Comparison of ENCODE assay signal across 14 cellular contexts in the genomic region with DNA sequence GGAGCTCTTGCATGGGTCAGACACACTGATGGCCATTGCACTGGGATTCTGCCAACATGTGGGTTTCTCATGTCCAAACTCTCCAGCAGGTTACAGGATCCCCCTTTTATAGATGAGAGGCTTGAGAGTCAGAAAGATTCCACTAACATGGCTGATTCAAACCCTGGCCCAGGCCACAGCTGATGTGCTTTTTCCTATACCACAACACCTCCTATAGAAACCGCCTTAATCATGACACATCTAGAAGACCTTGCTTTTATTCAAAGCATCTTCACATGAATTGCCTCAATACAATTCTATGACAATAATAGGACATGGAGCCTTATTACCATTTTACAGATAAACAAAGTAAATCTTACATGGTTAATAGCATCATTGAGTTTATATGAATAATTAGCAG.
A peak's percentile ranks its signal among the peaks of the same experiment; 100 is the strongest.
DNase-seq lines count a peak whose midpoint lies in the region; ATAC-seq lines count a peak whose summit lies in the region.
"Had no signal": no experiment of that assay in that cellular context is flagged by ENCODE, and none has a peak within 500 bp of the region (broad histone marks: within the 10 kb centered on the region; RNA-seq: fewer than 3 reads in every experiment).

No MANE protein-coding gene starts in this region.

- intact Hi-C loops in activated CD4-positive, alpha-beta T cell treated with anti-CD3 and anti-CD28 coated beads for 36 hours (cut with DNase I, micrococcal nuclease), result no loop called here

- CTCF ChIA-PET in activated CD4-positive, alpha-beta T cell treated with anti-CD3 and anti-CD28 coated beads for 36 hours (lab: Charles Lee), result no interaction called here
- CTCF ChIA-PET in activated naive CD4-positive, alpha-beta T cell treated with anti-CD3 and anti-CD28 coated beads, Interleukin-2, amount 10 ng/mL, durations not matched to agents 7 days and 5 days (lab: Charles Lee), result no interaction called here

- no peaks in the 10 kb centered on the region for H3K9me3 Mint-ChIP-seq in activated CD4-positive, alpha-beta T cell treated with anti-CD3 and anti-CD28 coated beads for 36 hours (ENCODE audit: low read depth)
- H3K9me3 Mint-ChIP-seq in activated T-cell treated with anti-CD3 and anti-CD28 coated beads, Interleukin-2, amount 50 U/mL, for 72 hours, result peaks cover 0 to 2% of the 10 kb centered on the region in 2 donors
- no peaks in the 10 kb centered on the region for H3K9me3 Mint-ChIP-seq in activated T-cell treated with anti-CD3 and anti-CD28 coated beads, Interleukin-2, amount 50 U/mL, for 24 hours
- no peaks in the 10 kb centered on the region for H3K9me3 Mint-ChIP-seq in activated T-helper 17 cell treated with anti-CD3 and anti-CD28 coated beads, Interleukin-2, amount 50 U/mL, for 72 hours
- no peaks in the 10 kb centered on the region for H3K9me3 Mint-ChIP-seq in activated naive CD4-positive, alpha-beta T cell treated with anti-CD3 and anti-CD28 coated beads, Interleukin-2, amount 10 ng/mL, durations not matched to agents 7 days and 5 days
- H3K9me3 Mint-ChIP-seq: CD8-positive, alpha-beta T cell had no signal

- H3K4me1 Mint-ChIP-seq in activated CD4-positive, alpha-beta T cell treated with anti-CD3 and anti-CD28 coated beads for 36 hours, result peaks cover 7% of the 10 kb centered on the region
- peaks cover 12% of the 10 kb centered on the region for H3K4me1 Mint-ChIP-seq in activated T-cell treated with anti-CD3 and anti-CD28 coated beads, Interleukin-2, amount 50 U/mL, for 72 hours (ENCODE audit: low read depth)
- H3K4me1 Mint-ChIP-seq in activated T-cell treated with anti-CD3 and anti-CD28 coated beads, Interleukin-2, amount 50 U/mL, for 24 hours (ENCODE audit: low read depth), result peaks cover 2% of the 10 kb centered on the region
- H3K4me1 Mint-ChIP-seq in activated T-helper 17 cell treated with anti-CD3 and anti-CD28 coated beads, Interleukin-2, amount 50 U/mL, for 72 hours, result peaks cover 8% of the 10 kb centered on the region
- no peaks in the 10 kb centered on the region for H3K4me1 Mint-ChIP-seq in activated naive CD4-positive, alpha-beta T cell treated with anti-CD3 and anti-CD28 coated beads, Interleukin-2, amount 10 ng/mL, durations not matched to agents 7 days and 5 days
- H3K4me1 Mint-ChIP-seq: B cell had no signal

- peaks cover 21% of the 10 kb centered on the region for H3K27me3 Mint-ChIP-seq in activated CD4-positive, alpha-beta T cell treated with anti-CD3 and anti-CD28 coated beads for 36 hours
- peaks cover 22% of the 10 kb centered on the region for H3K27me3 Mint-ChIP-seq in activated T-cell treated with anti-CD3 and anti-CD28 coated beads, Interleukin-2, amount 50 U/mL, for 72 hours (ENCODE audit: low read depth)
- peaks cover 38% of the 10 kb centered on the region for H3K27me3 Mint-ChIP-seq in activated T-cell treated with anti-CD3 and anti-CD28 coated beads, Interleukin-2, amount 50 U/mL, for 24 hours
- peaks cover 29% of the 10 kb centered on the region for H3K27me3 Mint-ChIP-seq in activated T-helper 17 cell treated with anti-CD3 and anti-CD28 coated beads, Interleukin-2, amount 50 U/mL, for 72 hours
- H3K27me3 Mint-ChIP-seq in activated naive CD4-positive, alpha-beta T cell treated with anti-CD3 and anti-CD28 coated beads, Interleukin-2, amount 10 ng/mL, durations not matched to agents 7 days and 5 days, result no peaks in the 10 kb centered on the region
- H3K27me3 Mint-ChIP-seq: CD4-positive, CD25-positive, alpha-beta regulatory T cell had no signal

- peak; percentile 42 for ATAC-seq in activated CD4-positive, alpha-beta T cell treated with anti-CD3 and anti-CD28 coated beads for 36 hours
- peak; percentile 20 to 60 for ATAC-seq in activated T-cell treated with anti-CD3 and anti-CD28 coated beads, Interleukin-2, amount 50 U/mL, for 72 hours (replicated peaks in 1 of 2)
- ATAC-seq in activated T-helper 17 cell treated with anti-CD3 and anti-CD28 coated beads, Interleukin-2, amount 50 U/mL, for 72 hours (replicated peaks), result peak; percentile 31
- ATAC-seq: CD8-positive, alpha-beta T cell had no signal

- no peak overlapping the region for H3K4me3 Mint-ChIP-seq in activated CD4-positive, alpha-beta T cell treated with anti-CD3 and anti-CD28 coated beads for 36 hours
- no peak overlapping the region for H3K4me3 Mint-ChIP-seq in activated T-cell treated with anti-CD3 and anti-CD28 coated beads, Interleukin-2, amount 50 U/mL, for 72 hours
- no peak overlapping the region for H3K4me3 Mint-ChIP-seq in activated T-cell treated with anti-CD3 and anti-CD28 coated beads, Interleukin-2, amount 50 U/mL, for 24 hours
- H3K4me3 Mint-ChIP-seq in activated T-helper 17 cell treated with anti-CD3 and anti-CD28 coated beads, Interleukin-2, amount 50 U/mL, for 72 hours, result no peak overlapping the region
- H3K4me3 Mint-ChIP-seq in activated naive CD4-positive, alpha-beta T cell treated with anti-CD3 and anti-CD28 coated beads, Interleukin-2, amount 10 ng/mL, durations not matched to agents 7 days and 5 days, result no peak overlapping the region
- H3K4me3 Mint-ChIP-seq: B cell; CD4-positive, CD25-positive, alpha-beta regulatory T cell; CD8-positive, alpha-beta T cell had no signal

- POLR2A ChIA-PET in activated CD4-positive, alpha-beta T cell treated with anti-CD3 and anti-CD28 coated beads for 36 hours (lab: Charles Lee), result no interaction called here

- no peak overlapping the region for H3K27ac Mint-ChIP-seq in activated CD4-positive, alpha-beta T cell treated with anti-CD3 and anti-CD28 coated beads for 36 hours
- H3K27ac Mint-ChIP-seq in activated T-cell treated with anti-CD3 and anti-CD28 coated beads, Interleukin-2, amount 50 U/mL, for 72 hours, result no peak overlapping the region
- no peak overlapping the region for H3K27ac Mint-ChIP-seq in activated T-cell treated with anti-CD3 and anti-CD28 coated beads, Interleukin-2, amount 50 U/mL, for 24 hours
- H3K27ac Mint-ChIP-seq in activated T-helper 17 cell treated with anti-CD3 and anti-CD28 coated beads, Interleukin-2, amount 50 U/mL, for 72 hours, result no peak overlapping the region
- H3K27ac Mint-ChIP-seq in activated naive CD4-positive, alpha-beta T cell treated with anti-CD3 and anti-CD28 coated beads, Interleukin-2, amount 10 ng/mL, durations not matched to agents 7 days and 5 days, result no peak overlapping the region
- H3K27ac Mint-ChIP-seq: B cell; CD4-positive, CD25-positive, alpha-beta regulatory T cell; CD8-positive, alpha-beta T cell had no signal

- H3K36me3 Mint-ChIP-seq in activated CD4-positive, alpha-beta T cell treated with anti-CD3 and anti-CD28 coated beads for 36 hours (ENCODE audit: low read depth), result no peaks in the 10 kb centered on the region
- H3K36me3 Mint-ChIP-seq in activated T-cell treated with anti-CD3 and anti-CD28 coated beads, Interleukin-2, amount 50 U/mL, for 72 hours (ENCODE audit: insufficient read depth in 2 of 2), result no peaks in the 10 kb centered on the region
- no peaks in the 10 kb centered on the region for H3K36me3 Mint-ChIP-seq in activated T-cell treated with anti-CD3 and anti-CD28 coated beads, Interleukin-2, amount 50 U/mL, for 24 hours (ENCODE audit: low read depth)
- no peaks in the 10 kb centered on the region for H3K36me3 Mint-ChIP-seq in activated T-helper 17 cell treated with anti-CD3 and anti-CD28 coated beads, Interleukin-2, amount 50 U/mL, for 72 hours (ENCODE audit: low read depth)
- no peaks in the 10 kb centered on the region for H3K36me3 Mint-ChIP-seq in activated naive CD4-positive, alpha-beta T cell treated with anti-CD3 and anti-CD28 coated beads, Interleukin-2, amount 10 ng/mL, durations not matched to agents 7 days and 5 days
- H3K36me3 Mint-ChIP-seq: CD4-positive, CD25-positive, alpha-beta regulatory T cell; CD8-positive, alpha-beta T cell had no signal

- DNase-seq in activated CD4-positive, alpha-beta T cell treated with anti-CD3 and anti-CD28 coated beads for 36 hours, result peak; percentile 23
- DNase-seq in activated CD4-positive, alpha-beta T cell treated with anti-CD3 and anti-CD28 coated beads, Interleukin-2, amount 50 U/mL, for 4 hours, result no peak
- no peak for DNase-seq in activated T-cell treated with anti-CD3 and anti-CD28 coated beads, Interleukin-2, amount 50 U/mL, for 72 hours
- no peak for DNase-seq in activated T-cell treated with anti-CD3 and anti-CD28 coated beads, Interleukin-2, amount 50 U/mL, for 24 hours
- DNase-seq in activated naive CD4-positive, alpha-beta T cell treated with anti-CD3 and anti-CD28 coated beads, Interleukin-2, amount 10 ng/mL, durations not matched to agents 7 days and 5 days, result no peak
- DNase-seq: Caco-2; CD4-positive, CD25-positive, alpha-beta regulatory T cell; CD8-positive, alpha-beta T cell; DMS153; DND-41; H7; HCEC 1CT had no signal
